Comparison of ENCODE assay signal across 10 cellular contexts in the genomic region with DNA sequence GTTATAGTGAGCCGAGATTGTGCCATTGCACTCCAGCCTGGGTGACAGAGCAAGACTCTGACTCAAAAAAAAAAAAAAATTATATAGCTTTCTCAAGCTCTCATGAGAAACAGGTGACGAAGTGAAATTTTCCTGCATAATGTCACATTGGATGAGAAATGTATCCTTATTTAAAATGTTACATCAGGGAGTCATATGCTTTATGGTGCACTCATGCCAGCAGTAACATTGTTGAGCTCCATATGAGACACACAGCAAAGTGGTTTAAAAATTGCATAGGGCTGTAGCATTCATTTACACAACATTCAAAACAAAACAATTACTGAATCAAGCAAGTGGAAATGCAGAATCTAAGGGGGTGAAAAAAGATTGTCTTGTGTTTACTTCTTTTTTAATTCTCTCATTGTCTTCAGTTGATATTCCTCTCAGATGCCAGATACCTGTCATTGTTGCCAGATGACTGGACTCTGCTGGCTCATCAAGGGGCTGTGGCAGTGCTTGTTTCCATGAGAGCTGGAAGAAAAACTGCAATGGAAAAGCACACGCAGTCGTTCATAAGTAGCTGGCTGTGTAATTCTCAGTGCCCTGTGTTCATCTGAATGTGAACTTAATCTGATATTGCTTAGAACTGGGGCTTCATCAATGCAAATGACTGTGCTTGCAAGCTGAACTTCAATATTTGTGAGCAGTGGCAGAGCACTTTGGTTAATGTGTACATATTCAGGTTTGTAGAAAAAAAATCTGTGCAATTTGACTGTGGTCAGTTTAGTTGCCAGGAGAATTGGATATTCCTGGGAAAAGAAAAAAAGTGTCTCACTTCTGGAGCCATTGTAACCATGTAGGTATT.
DNase-seq lines count a peak whose midpoint lies in the region; TF ChIP-seq lines count a peak whose summit lies in the region.
"Had no signal": no experiment of that assay in that cellular context is flagged by ENCODE, and none has a peak within 500 bp of the region (broad histone marks: within the 10 kb centered on the region; RNA-seq: fewer than 3 reads in every experiment).

No MANE protein-coding gene starts in this region.

- H3K9me3 Mint-ChIP-seq in glutamatergic neuron (ENCODE audit: unreplicated experiment): peaks cover 2% of the 10 kb centered on the region

- H3K27me3 Mint-ChIP-seq in glutamatergic neuron (ENCODE audit: unreplicated experiment): no peaks in the 10 kb centered on the region
- H3K27me3 Mint-ChIP-seq: CD4-positive, alpha-beta memory T cell had no signal

- no peak overlapping the region for H3K4me3 ChIP-seq in AG10803 (ENCODE audit: low read length)
- no peak overlapping the region for H3K4me3 ChIP-seq in MG63
- H3K4me3 ChIP-seq in muscle layer of colon (ENCODE audit: low read depth in 1 of 2, low read length in 2 of 2): no peak overlapping the region
- H3K4me3 ChIP-seq in spleen: no peak overlapping the region

- H3K9ac ChIP-seq in muscle layer of colon (ENCODE audit: low read length): no peak overlapping the region

- peak; percentile 82 for DNase-seq in AG10803 (ENCODE audit: low read depth)
- DNase-seq in MG63: peak; percentile 72
- DNase-seq in dermis blood vessel endothelial cell: peak; percentile 64
- DNase-seq in glutamatergic neuron: no peak
- no peak for DNase-seq in activated naive CD4-positive, alpha-beta T cell treated with Interleukin-2 at 50 U/mL for 16 hours
- DNase-seq in HT-29 (ENCODE audit: low spot score): no peak
- DNase-seq in spleen: no peak
- DNase-seq: activated CD4-positive, alpha-beta T cell treated with anti-CD3 and anti-CD28 coated beads, Interleukin-2, amount 50 U/mL, for 4 hours; CD4-positive, alpha-beta memory T cell had no signal

- peaks cover 6% of the 10 kb centered on the region for H3K4me1 Mint-ChIP-seq in glutamatergic neuron (ENCODE audit: low read depth, unreplicated experiment)
- H3K4me1 Mint-ChIP-seq: CD4-positive, alpha-beta memory T cell had no signal

- H3K9me3 ChIP-seq in MG63 (no peaks in the 10 kb centered on the region), muscle layer of colon (ENCODE audit: low read length) (peaks cover 5% of the 10 kb centered on the region), spleen (peaks cover 0 to 13% (median 7%) of the 10 kb centered on the region in 8 donors)

- peak overlapping the region; percentile 59 for H3K27ac ChIP-seq in muscle layer of colon (ENCODE audit: low read depth, low read length)
- no peak overlapping the region for H3K27ac ChIP-seq in spleen

- H3K36me3 ChIP-seq in MG63 (no peaks in the 10 kb centered on the region), muscle layer of colon (ENCODE audit: insufficient read depth, low read length) (no peaks in the 10 kb centered on the region), spleen (no peaks in the 10 kb centered on the region)

- H3K4me3 Mint-ChIP-seq in glutamatergic neuron (ENCODE audit: unreplicated experiment): no peak overlapping the region
- H3K4me3 Mint-ChIP-seq: CD4-positive, alpha-beta memory T cell had no signal

- WGBS in spleen, 5 donors: 87 to 94% (median 90%) methylated on average over 4 of the region's 4 CpGs

- H3K36me3 Mint-ChIP-seq in glutamatergic neuron (ENCODE audit: unreplicated experiment): peaks cover 4% of the 10 kb centered on the region

- H3K4me1 ChIP-seq in muscle layer of colon (ENCODE audit: insufficient read depth, low read length): peaks cover 26% of the 10 kb centered on the region
- no peaks in the 10 kb centered on the region for H3K4me1 ChIP-seq in spleen

- TF ChIP-seq POLR2A in spleen (IDR thresholded peaks at IDR 0.05): no peak

- no peak overlapping the region for H3K27ac Mint-ChIP-seq in glutamatergic neuron (ENCODE audit: unreplicated experiment)
- H3K27ac Mint-ChIP-seq: CD4-positive, alpha-beta memory T cell had no signal

- intact Hi-C loops in spleen (cut with DNase I; ENCODE audit: low total_unique reads): no loop called here

- no peaks in the 10 kb centered on the region for H3K27me3 ChIP-seq in MG63
- H3K27me3 ChIP-seq in muscle layer of colon (ENCODE audit: control insufficient read depth in 1 of 2, insufficient read depth in 2 of 2, low read length in 2 of 2): no peaks in the 10 kb centered on the region
- H3K27me3 ChIP-seq in spleen (replicated peaks in 1 of 7): no peaks in the 10 kb centered on the region

- no peak for TF ChIP-seq CTCF in AG10803 (conservative IDR thresholded peaks at IDR 0.05; ENCODE audit: low read length)
- no peak for TF ChIP-seq CTCF in glutamatergic neuron (IDR thresholded peaks at IDR 0.05; ENCODE audit: partially characterized antibody, unreplicated experiment)
- TF ChIP-seq CTCF in spleen (IDR thresholded peaks at IDR 0.05 in 8 of 11, conservative IDR thresholded peaks at IDR 0.05 in 3 of 11): no peak

Comparison
In these comparisons a context has a peak if more than half of its experiments do, and no peak if none do; other contexts are left out.
1. DNase-seq: peak in AG10803 (single experiment), MG63 (single experiment) and dermis blood vessel endothelial cell (single experiment); none in glutamatergic neuron (single experiment), activated naive CD4-positive, alpha-beta T cell treated with Interleukin-2 at 50 U/mL for 16 hours (single experiment), HT-29 (single experiment) and spleen (single experiment).